Comparison of ENCODE assay signal across 1 cellular context in genomic region chr2:231926180-231926741, GRCh38.
TF ChIP-seq lines count a peak whose summit lies in the region.

NPPC (minus strand) TSS chr2:231926396; CDS start chr2:231926249, 147 bp downstream.

TF ChIP-seq in HepG2, 621 proteins besides CTCF, POLR2A, EP300 and RAD21 (continued from another document):
- 0 out of 2 replicates have a peak, but pooled peaks have one; percentile 87 for TF ChIP-seq FOXO4 (CRISPR knock-in tag; conservative IDR thresholded peaks at IDR 0.05)
- 0 out of 2 replicates have a peak, but pooled peaks have one; percentile 12 for TF ChIP-seq YEATS4 (CRISPR knock-in tag; IDR thresholded peaks at IDR 0.05; ENCODE audit: borderline replicate concordance)
- peak; percentile 68 for TF ChIP-seq HDAC1 (CRISPR knock-in tag; IDR thresholded peaks at IDR 0.05)
- no peak for TF ChIP-seq JARID2 (CRISPR knock-in tag; IDR thresholded peaks at IDR 0.05; ENCODE audit: insufficient replicate concordance)
- no peak for TF ChIP-seq ZNF12 (CRISPR knock-in tag; IDR thresholded peaks at IDR 0.05)
TF ChIP-seq in HepG2: peak in this region for 85.
